14 cellular contexts compared by ENCODE assay signal in the genomic region with DNA sequence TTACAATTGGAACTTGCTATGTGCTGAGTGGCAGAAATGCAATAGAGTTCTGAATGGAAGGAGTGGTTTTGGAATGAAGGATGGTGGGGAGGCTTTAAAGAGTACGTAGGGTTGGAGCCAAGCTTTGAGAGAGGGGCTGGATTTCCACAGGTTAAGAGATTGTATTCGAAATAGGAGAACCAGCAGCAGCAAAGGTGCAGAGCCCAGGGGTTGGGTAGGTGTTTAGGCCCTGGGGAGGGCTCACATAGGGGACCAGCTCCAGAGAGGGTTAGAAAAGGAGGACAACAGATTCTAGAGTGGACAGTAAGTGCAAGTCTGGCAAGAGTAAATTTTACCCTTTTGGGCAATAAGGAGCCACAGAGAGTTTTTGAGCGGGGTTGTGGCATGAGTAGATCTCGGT.
DNase-seq lines count a peak whose midpoint lies in the region; ATAC-seq and TF ChIP-seq lines count a peak whose summit lies in the region.
"Had no signal": no experiment of that assay in that cellular context is flagged by ENCODE, and none has a peak within 500 bp of the region (broad histone marks: within the 10 kb centered on the region; RNA-seq: fewer than 3 reads in every experiment).

No MANE protein-coding gene starts in this region.

- peak overlapping the region; percentile 81 for H2BK120ac ChIP-seq in trophoblast cell (ENCODE audit: insufficient read depth, low read length, poor library complexity)

- H3K36me3 ChIP-seq in gastroesophageal sphincter (no peaks in the 10 kb centered on the region), trophoblast cell (ENCODE audit: control insufficient read depth in 1 of 2, insufficient read depth in 2 of 2, low read length in 2 of 2) (no peaks in the 10 kb centered on the region), thoracic aorta (no peaks in the 10 kb centered on the region)

- no peak for TF ChIP-seq POLR2A in gastroesophageal sphincter (IDR thresholded peaks at IDR 0.05)

- peak overlapping the region; percentile 11 for H3K14ac ChIP-seq in trophoblast cell (ENCODE audit: low read length)

- TF ChIP-seq CTCF in HFFc6 (IDR thresholded peaks at IDR 0.05): no peak
- no peak for TF ChIP-seq CTCF in gastroesophageal sphincter (IDR thresholded peaks at IDR 0.05)
- no peak for TF ChIP-seq CTCF in thoracic aorta (IDR thresholded peaks at IDR 0.05)

- peaks cover 38% of the 10 kb centered on the region for H3K4me1 Mint-ChIP-seq in HFFc6 (ENCODE audit: low read depth)

- WGBS in gastroesophageal sphincter (ENCODE audit: low coverage in 1 of 2), 2 donors: 87 to 89% methylated on average over 4 of the region's 4 CpGs
- WGBS in trophoblast cell (ENCODE audit: extremely low coverage, insufficient coverage, insufficient read length): 100% methylated on average over 1 of the region's 4 CpGs

- H3K79me2 ChIP-seq in trophoblast cell (ENCODE audit: control insufficient read depth, insufficient read depth, low read length, poor library complexity): peaks cover 2% of the 10 kb centered on the region

- H3K4me1 ChIP-seq in gastroesophageal sphincter: peaks cover 0 to 46% (median 8%) of the 10 kb centered on the region in 3 donors
- H3K4me1 ChIP-seq in trophoblast cell (ENCODE audit: control insufficient read depth in 1 of 2, insufficient read depth in 2 of 2, low read length in 2 of 2): peaks cover 15 to 19% of the 10 kb centered on the region in 2 experiments
- H3K4me1 ChIP-seq in thoracic aorta (ENCODE audit: control insufficient read depth in 1 of 2, low read depth in 2 of 2): peaks cover 27 to 53% of the 10 kb centered on the region in 2 donors
- H3K4me1 ChIP-seq: A549 had no signal

- peak overlapping the region; percentile 45 for H4K8ac ChIP-seq in trophoblast cell (ENCODE audit: low read depth, low read length)

- H3K4me3 ChIP-seq in gastroesophageal sphincter (no peak overlapping the region), trophoblast cell (ENCODE audit: low read depth, low read length) (no peak overlapping the region), thoracic aorta (no peak overlapping the region)
- H3K4me3 ChIP-seq: A549 had no signal

- H3K27ac ChIP-seq in gastroesophageal sphincter: peak overlapping the region; percentile 55 to 78 (median 66)
- H3K27ac ChIP-seq in trophoblast cell (ENCODE audit: low read depth, low read length): peak overlapping the region; percentile 40
- peak overlapping the region; percentile 61 to 78 for H3K27ac ChIP-seq in thoracic aorta
- H3K27ac ChIP-seq: A549, C4-2B had no signal

- no peak overlapping the region for H3K4me3 Mint-ChIP-seq in HFFc6

- H3K9me3 Mint-ChIP-seq in HFFc6: peaks cover 16% of the 10 kb centered on the region

- H3K79me1 ChIP-seq in trophoblast cell (ENCODE audit: low read length): peaks cover 27% of the 10 kb centered on the region

- peak overlapping the region; percentile 58 for H2AK5ac ChIP-seq in trophoblast cell (ENCODE audit: low read length)

- no peak for TF ChIP-seq EP300 in gastroesophageal sphincter (IDR thresholded peaks at IDR 0.05)

- H2BK12ac ChIP-seq in trophoblast cell (ENCODE audit: low read length): peak overlapping the region; percentile 93

- no peak overlapping the region for H3K4me2 ChIP-seq in trophoblast cell (ENCODE audit: low read length)
- H3K4me2 ChIP-seq: A549 had no signal

- H2AFZ ChIP-seq in trophoblast cell (ENCODE audit: insufficient read depth, low read length, poor library complexity): peak overlapping the region; percentile 9

- ATAC-seq in gastroesophageal sphincter: no peak
- ATAC-seq in thoracic aorta (ENCODE audit: insufficient number of reproducible peaks, low FRiP score, low read depth): no peak
- ATAC-seq in GM21737 (IDR thresholded peaks at IDR 0.05; ENCODE audit: unreplicated experiment): no peak
- ATAC-seq in HG03521 (IDR thresholded peaks at IDR 0.05; ENCODE audit: unreplicated experiment): no peak
- ATAC-seq: A549 had no signal

- no peak for DNase-seq in HFFc6
- no peak for DNase-seq in trophoblast cell
- no peak for DNase-seq in thoracic aorta (ENCODE audit: low spot score)
- DNase-seq in foreskin melanocyte: no peak
- DNase-seq in HUDEP-2 (lab: John Stamatoyannopoulos, UW; ENCODE audit: unreplicated experiment in 76 of 76): no peak
- DNase-seq: COR-L47, KBM-7, NCI-H1048, NCI-H1694 had no signal

- H2BK5ac ChIP-seq in trophoblast cell (ENCODE audit: low read depth, low read length, poor library complexity): peak overlapping the region; percentile 78

- H3K23ac ChIP-seq in trophoblast cell (ENCODE audit: low read length): no peak overlapping the region

- no peak overlapping the region for H4K12ac ChIP-seq in trophoblast cell (ENCODE audit: low read depth, low read length)

- H3K27ac Mint-ChIP-seq in HFFc6: peak overlapping the region; percentile 67; the same call in 1 of the 2 replicates

- peak overlapping the region; percentile 80 for H4K91ac ChIP-seq in trophoblast cell (ENCODE audit: low read depth, low read length)

- peaks cover 3% of the 10 kb centered on the region for H3K27me3 Mint-ChIP-seq in HFFc6 (ENCODE audit: insufficient read depth)

- peak overlapping the region; percentile 13 for H3K4ac ChIP-seq in trophoblast cell (ENCODE audit: low read depth, low read length)

- peaks cover 0 to 9% (median 0%) of the 10 kb centered on the region in 3 donors for H3K9me3 ChIP-seq in gastroesophageal sphincter
- H3K9me3 ChIP-seq in trophoblast cell (ENCODE audit: insufficient read depth, low read depth, low read length): peaks cover 16% of the 10 kb centered on the region
- H3K9me3 ChIP-seq in thoracic aorta: peaks cover 7% of the 10 kb centered on the region

- H3K18ac ChIP-seq in trophoblast cell (ENCODE audit: low read length): no peak overlapping the region

- no peak overlapping the region for H3K9ac ChIP-seq in trophoblast cell (ENCODE audit: low read length)

- no peaks in the 10 kb centered on the region for H3K27me3 ChIP-seq in gastroesophageal sphincter
- no peaks in the 10 kb centered on the region for H3K27me3 ChIP-seq in trophoblast cell (ENCODE audit: insufficient read depth, low read length)
- no peaks in the 10 kb centered on the region for H3K27me3 ChIP-seq in thoracic aorta (replicated peaks; ENCODE audit: insufficient read depth)

- H3K36me3 Mint-ChIP-seq in HFFc6 (ENCODE audit: low read depth): peaks cover 18% of the 10 kb centered on the region
